In genomic region chr11:877565-877964, GRCh38 we compare ENCODE assay signal across 1 cellular context.
TF ChIP-seq lines count a peak whose summit lies in the region.

No MANE protein-coding gene starts in this region.

TF ChIP-seq in IMR-90, 13 proteins besides CTCF, POLR2A, EP300 and RAD21:
- TF ChIP-seq USF2 (IDR thresholded peaks at IDR 0.05; ENCODE audit: low read depth, low read length) (no peak), SMC3 (IDR thresholded peaks at IDR 0.05; ENCODE audit: low read depth, low read length) (no peak), NFE2L2 (IDR thresholded peaks at IDR 0.05; ENCODE audit: low read depth, low read length) (no peak), BHLHE40 (IDR thresholded peaks at IDR 0.05; ENCODE audit: low read depth, low read length) (no peak), CEBPB (IDR thresholded peaks at IDR 0.05; ENCODE audit: low read depth, low read length) (no peak)
